In the genomic region with DNA sequence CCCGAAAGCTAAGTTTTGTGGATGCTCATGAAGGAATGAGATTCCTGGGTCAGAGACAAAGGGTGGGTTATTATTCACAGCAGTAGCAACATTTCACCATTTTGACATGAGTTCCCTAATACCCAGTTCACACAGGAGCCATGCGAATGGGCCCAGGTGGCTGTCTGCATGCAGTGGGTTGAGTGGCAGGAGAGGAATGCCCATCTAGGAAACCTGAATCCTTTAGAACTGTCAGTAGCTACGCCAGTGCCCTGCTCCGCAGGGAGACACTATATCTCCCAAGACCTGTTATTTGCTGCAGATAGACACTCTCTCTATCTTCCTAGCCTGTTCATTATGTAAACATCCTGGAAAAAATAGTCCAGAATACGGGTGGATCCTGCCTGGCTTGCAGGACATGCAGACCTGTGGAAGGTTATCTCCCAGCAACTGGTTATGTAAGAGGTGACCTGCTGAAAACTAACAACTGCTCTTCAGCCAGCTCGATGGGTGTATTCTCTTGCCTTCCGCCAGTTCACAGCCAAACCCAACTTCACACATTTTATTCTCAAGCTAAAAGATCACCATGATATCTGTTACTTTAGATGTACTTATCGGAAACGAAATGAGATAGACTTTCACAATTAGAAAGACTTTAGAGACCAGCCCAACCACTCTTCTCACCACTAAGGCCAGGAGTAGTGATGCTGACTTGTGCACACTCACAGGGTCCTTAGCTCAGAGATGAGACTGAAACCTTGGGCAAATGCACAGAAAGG, we compare ENCODE assay signal across 14 cellular contexts. TPM values are rescaled to one million over a fixed set of nuclear protein-coding genes. Genes with fewer than 3 reads are reported as not detected.
DNase-seq lines count a peak whose midpoint lies in the region; ATAC-seq and TF ChIP-seq lines count a peak whose summit lies in the region.
"Had no signal": no experiment of that assay in that cellular context is flagged by ENCODE, and none has a peak within 500 bp of the region (broad histone marks: within the 10 kb centered on the region; RNA-seq: fewer than 3 reads in every experiment).

No MANE protein-coding gene starts in this region.

- H4K20me1 ChIP-seq in OCI-LY1 (ENCODE audit: insufficient read depth, low read length) = no peaks in the 10 kb centered on the region

- no peaks in the 10 kb centered on the region for H3K9me3 Mint-ChIP-seq in activated T-cell treated with anti-CD3 and anti-CD28 coated beads, Interleukin-2, amount 50 U/mL, for 4 hours
- no peaks in the 10 kb centered on the region for H3K9me3 Mint-ChIP-seq in effector memory CD8-positive, alpha-beta T cell
- H3K9me3 Mint-ChIP-seq: nephron had no signal

- no peaks in the 10 kb centered on the region for H3K27me3 ChIP-seq in OCI-LY1 (ENCODE audit: insufficient read depth, low read length)
- H3K27me3 ChIP-seq: ascending aorta had no signal

- H3K9ac ChIP-seq in OCI-LY1 (ENCODE audit: low read length) = no peak overlapping the region

- no peak overlapping the region for H3K4me2 ChIP-seq in OCI-LY1 (ENCODE audit: low read length)

- H3K4me3 Mint-ChIP-seq in activated T-cell treated with anti-CD3 and anti-CD28 coated beads, Interleukin-2, amount 50 U/mL, for 4 hours = peak overlapping the region; percentile 30
- peak overlapping the region; percentile 63 to 76 for H3K4me3 Mint-ChIP-seq in effector memory CD8-positive, alpha-beta T cell
- H3K4me3 Mint-ChIP-seq: nephron had no signal

- H3K4me3 ChIP-seq in OCI-LY1 (ENCODE audit: low read depth, low read length, poor library complexity, severe bottlenecking) = no peak overlapping the region
- H3K4me3 ChIP-seq: ascending aorta, smooth muscle cell had no signal

- H3K9me3 ChIP-seq in OCI-LY1 (ENCODE audit: low read length) = no peaks in the 10 kb centered on the region
- H3K9me3 ChIP-seq: ascending aorta had no signal

- H3K27ac ChIP-seq in OCI-LY1 (ENCODE audit: low read depth, low read length, poor library complexity, severe bottlenecking) = peak overlapping the region; percentile 36

- peak; percentile 55 to 58 for ATAC-seq in activated T-cell treated with anti-CD3 and anti-CD28 coated beads, Interleukin-2, amount 50 U/mL, for 4 hours
- peak; percentile 78 for ATAC-seq in effector memory CD8-positive, alpha-beta T cell (replicated peaks)
- ATAC-seq in stimulated activated naive CD8-positive, alpha-beta T cell treated with anti-CD3 and anti-CD28 coated beads, Interleukin-15, Interleukin-2, amounts not matched to agents 100 U/mL and 50 U/mL, for 24 hours = peak; percentile 68
- no peak for ATAC-seq in GM21576 (IDR thresholded peaks at IDR 0.05; ENCODE audit: unreplicated experiment)
- no peak for ATAC-seq in GM21825 (IDR thresholded peaks at IDR 0.05; ENCODE audit: unreplicated experiment)
- no peak for ATAC-seq in GM18502 (IDR thresholded peaks at IDR 0.05; ENCODE audit: poor library complexity, unreplicated experiment)

- no peaks in the 10 kb centered on the region for H3F3A ChIP-seq in OCI-LY1 (ENCODE audit: insufficient read depth, low read length)

- H3K36me3 Mint-ChIP-seq in activated T-cell treated with anti-CD3 and anti-CD28 coated beads, Interleukin-2, amount 50 U/mL, for 4 hours (ENCODE audit: insufficient read depth) = peaks cover 27% of the 10 kb centered on the region
- peaks cover 62% of the 10 kb centered on the region for H3K36me3 Mint-ChIP-seq in effector memory CD8-positive, alpha-beta T cell (ENCODE audit: insufficient read depth)

- peaks cover 17% of the 10 kb centered on the region for H3K36me3 ChIP-seq in OCI-LY1 (ENCODE audit: insufficient read depth, low read length)
- H3K36me3 ChIP-seq: ascending aorta had no signal

- H3K4me1 Mint-ChIP-seq in activated T-cell treated with anti-CD3 and anti-CD28 coated beads, Interleukin-2, amount 50 U/mL, for 4 hours (ENCODE audit: low read depth) = peaks cover 90% of the 10 kb centered on the region
- H3K4me1 Mint-ChIP-seq in effector memory CD8-positive, alpha-beta T cell (ENCODE audit: low read depth in 2 of 2) = peaks cover 83 to 93% of the 10 kb centered on the region in 2 donors

- TF ChIP-seq CTCF in OCI-LY1 (IDR thresholded peaks at IDR 0.05; ENCODE audit: low read length) = no peak

- H3K27ac Mint-ChIP-seq in effector memory CD8-positive, alpha-beta T cell = peak overlapping the region; percentile 90 to 95

- H3K4me1 ChIP-seq in OCI-LY1 (ENCODE audit: insufficient read depth, low read length, severe bottlenecking) = peaks cover 63% of the 10 kb centered on the region

- H2AFZ ChIP-seq in OCI-LY1 (ENCODE audit: low read length) = no peak overlapping the region

- H3K9me2 ChIP-seq in OCI-LY1 (ENCODE audit: low read depth, low read length) = no peaks in the 10 kb centered on the region

- no peaks in the 10 kb centered on the region for H3K79me2 ChIP-seq in OCI-LY1 (ENCODE audit: insufficient read depth, low read length)

- no peak for DNase-seq in activated T-cell treated with anti-CD3 and anti-CD28 coated beads, Interleukin-2, amount 50 U/mL, for 4 hours
- no peak for DNase-seq in activated T-cell treated with anti-CD3 and anti-CD28 coated beads, Interleukin-2, amount 50 U/mL, for 48 hours
- DNase-seq in effector memory CD8-positive, alpha-beta T cell = peak; percentile 39 to 51 (median 40)
- DNase-seq in stimulated activated naive CD8-positive, alpha-beta T cell treated with anti-CD3 and anti-CD28 coated beads, Interleukin-15, Interleukin-2, amounts not matched to agents 100 U/mL and 50 U/mL, for 24 hours = no peak
- DNase-seq: activated CD4-positive, alpha-beta T cell treated with anti-CD3 and anti-CD28 coated beads, Interleukin-2, amount 50 U/mL, for 48 hours; NCI-H2171; OCI-M1 had no signal

- no peaks in the 10 kb centered on the region for H3K27me3 Mint-ChIP-seq in activated T-cell treated with anti-CD3 and anti-CD28 coated beads, Interleukin-2, amount 50 U/mL, for 4 hours (ENCODE audit: low read depth)
- no peaks in the 10 kb centered on the region for H3K27me3 Mint-ChIP-seq in effector memory CD8-positive, alpha-beta T cell

RNA-seq across cellular contexts. Expression of a gene that starts 59.1 kb away (rescaled TPM):
- total RNA-seq in activated T-cell treated with anti-CD3 and anti-CD28 coated beads, Interleukin-2, amount 50 U/mL, for 4 hours = 10 to 100 TPM; 28.1 to 32.9 (median 32.3) TPM

Comparison
In these comparisons a context has a peak if more than half of its experiments do, and no peak if none do; other contexts are left out.
1. ATAC-seq: peak in activated T-cell treated with anti-CD3 and anti-CD28 coated beads, Interleukin-2, amount 50 U/mL, for 4 hours (2 of 2), effector memory CD8-positive, alpha-beta T cell (single experiment) and stimulated activated naive CD8-positive, alpha-beta T cell treated with anti-CD3 and anti-CD28 coated beads, Interleukin-15, Interleukin-2, amounts not matched to agents 100 U/mL and 50 U/mL, for 24 hours (single experiment); none in GM21576 (single experiment), GM21825 (single experiment) and GM18502 (single experiment).
2. DNase-seq: peak in effector memory CD8-positive, alpha-beta T cell (3 of 3); none in activated T-cell treated with anti-CD3 and anti-CD28 coated beads, Interleukin-2, amount 50 U/mL, for 4 hours (single experiment), activated T-cell treated with anti-CD3 and anti-CD28 coated beads, Interleukin-2, amount 50 U/mL, for 48 hours (0 of 2) and stimulated activated naive CD8-positive, alpha-beta T cell treated with anti-CD3 and anti-CD28 coated beads, Interleukin-15, Interleukin-2, amounts not matched to agents 100 U/mL and 50 U/mL, for 24 hours (single experiment).